ENCODE assay signal across 8 cellular contexts in genomic region chr9:32251539-32251938, GRCh38.
DNase-seq lines count a peak whose midpoint lies in the region; ATAC-seq lines count a peak whose summit lies in the region.

No MANE protein-coding gene starts in this region.

- H3K9me3 Mint-ChIP-seq in activated CD4-positive, alpha-beta memory T cell treated with anti-CD3 and anti-CD28 coated beads, Interleukin-2, amount 10 ng/mL, durations not matched to agents 7 days and 5 days: no peaks in the 10 kb centered on the region

- no peaks in the 10 kb centered on the region for H3K36me3 Mint-ChIP-seq in activated CD4-positive, alpha-beta memory T cell treated with anti-CD3 and anti-CD28 coated beads, Interleukin-2, amount 10 ng/mL, durations not matched to agents 7 days and 5 days (ENCODE audit: low read depth)

- peak; percentile 61 for DNase-seq in DMS153 (lab: John Stamatoyannopoulos, UW)
- peak; percentile 70 for DNase-seq in NCI-H446 treated with DMSO at 0.1 percent for 48 hours (lab: John Stamatoyannopoulos, UW)
- peak; percentile 32 for DNase-seq in activated CD4-positive, alpha-beta memory T cell treated with anti-CD3 and anti-CD28 coated beads, Interleukin-2, amount 10 ng/mL, durations not matched to agents 7 days and 5 days
- DNase-seq in globus pallidus (ENCODE audit: low spot score): peak; percentile 55
- peak; percentile 49 for DNase-seq in renal cortical epithelial cell (ENCODE audit: low read depth)
- DNase-seq in cerebellar nuclear complex (lab: John Stamatoyannopoulos, UW): no peak

- H3K4me3 Mint-ChIP-seq in activated CD4-positive, alpha-beta memory T cell treated with anti-CD3 and anti-CD28 coated beads, Interleukin-2, amount 10 ng/mL, durations not matched to agents 7 days and 5 days: no peak overlapping the region

- ATAC-seq in GM19351 (IDR thresholded peaks at IDR 0.05; ENCODE audit: unreplicated experiment): peak; percentile 94
- peak; percentile 85 for ATAC-seq in HG03432 (IDR thresholded peaks at IDR 0.05; ENCODE audit: unreplicated experiment)

- H3K27ac Mint-ChIP-seq in activated CD4-positive, alpha-beta memory T cell treated with anti-CD3 and anti-CD28 coated beads, Interleukin-2, amount 10 ng/mL, durations not matched to agents 7 days and 5 days: no peak overlapping the region

- no peaks in the 10 kb centered on the region for H3K27me3 Mint-ChIP-seq in activated CD4-positive, alpha-beta memory T cell treated with anti-CD3 and anti-CD28 coated beads, Interleukin-2, amount 10 ng/mL, durations not matched to agents 7 days and 5 days

- POLR2A ChIA-PET in activated CD4-positive, alpha-beta memory T cell treated with anti-CD3 and anti-CD28 coated beads, Interleukin-2, amount 10 ng/mL, durations not matched to agents 7 days and 5 days (lab: Charles Lee): no interaction called here

- no peaks in the 10 kb centered on the region for H3K4me1 Mint-ChIP-seq in activated CD4-positive, alpha-beta memory T cell treated with anti-CD3 and anti-CD28 coated beads, Interleukin-2, amount 10 ng/mL, durations not matched to agents 7 days and 5 days

- CTCF ChIA-PET in activated CD4-positive, alpha-beta memory T cell treated with anti-CD3 and anti-CD28 coated beads, Interleukin-2, amount 10 ng/mL, durations not matched to agents 7 days and 5 days (lab: Charles Lee): interaction anchor here (0.5 kb wide), 1 partner anchor 1581 kb away, joined by 4 read pairs; no protein-coding TSS in a partner anchor

Comparison
In these comparisons a context has a peak if more than half of its experiments do, and no peak if none do; other contexts are left out.
1. DNase-seq: peak in DMS153 (single experiment), NCI-H446 treated with DMSO at 0.1 percent for 48 hours (single experiment), activated CD4-positive, alpha-beta memory T cell treated with anti-CD3 and anti-CD28 coated beads, Interleukin-2, amount 10 ng/mL, durations not matched to agents 7 days and 5 days (single experiment), globus pallidus (single experiment) and renal cortical epithelial cell (single experiment); none in cerebellar nuclear complex (0 of 2).